Comparison of ENCODE assay signal across 22 cellular contexts in the genomic region with DNA sequence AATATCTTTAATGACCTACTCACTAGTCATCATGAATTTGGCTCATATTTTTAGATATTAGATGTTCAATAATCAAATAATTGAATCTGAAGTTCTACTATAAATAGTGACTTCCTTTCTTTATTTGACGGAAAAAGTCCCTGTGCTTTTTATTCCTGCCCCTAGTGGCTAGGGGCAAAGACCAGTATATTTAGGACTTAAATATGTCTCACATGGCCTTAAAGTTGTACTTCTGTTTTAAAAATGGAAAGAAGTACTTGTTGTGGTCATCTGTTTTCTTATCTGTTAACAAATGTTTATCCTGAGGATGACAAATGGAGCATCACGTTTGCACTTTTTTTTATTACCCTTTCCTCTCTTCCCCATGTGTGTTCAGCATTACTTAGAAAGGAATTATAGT.
DNase-seq lines count a peak whose midpoint lies in the region; ATAC-seq, FAIRE-seq and TF ChIP-seq lines count a peak whose summit lies in the region.
"Had no signal": no experiment of that assay in that cellular context is flagged by ENCODE, and none has a peak within 500 bp of the region (broad histone marks: within the 10 kb centered on the region; RNA-seq: fewer than 3 reads in every experiment).

No MANE protein-coding gene starts in this region.

- DNase-seq in A673 (ENCODE audit: low spot score): no peak
- DNase-seq in GM12891 (ENCODE audit: insufficient read length, low spot score): no peak
- DNase-seq in OCI-M1 (lab: John Stamatoyannopoulos, UW): peak; percentile 85
- no peak for DNase-seq in activated naive CD4-positive, alpha-beta T cell (lab: John Stamatoyannopoulos, UW)
- no peak for DNase-seq in kidney glomerular epithelial cell (lab: John Stamatoyannopoulos, UW)
- no peak for DNase-seq in stimulated activated naive CD8-positive, alpha-beta T cell treated with anti-CD3 and anti-CD28 coated beads, Interleukin-15, amount 100 ng/mL, for 72 hours
- DNase-seq: activated CD8-positive, alpha-beta T cell treated with anti-CD3 and anti-CD28 coated beads, Interleukin-2, amount 10 ng/mL, durations not matched to agents 7 days and 5 days; activated T-cell treated with anti-CD3 and anti-CD28 coated beads, Interleukin-2, amount 50 U/mL, for 48 hours; brain microvascular endothelial cell; EL; head of caudate nucleus; NCI-H524 treated with DMSO at 0.1 percent for 48 hours; retina; stimulated activated naive CD4-positive, alpha-beta T cell; SW 1271 had no signal

- H3K4me3 Mint-ChIP-seq in stimulated activated naive CD8-positive, alpha-beta T cell treated with anti-CD3 and anti-CD28 coated beads, Interleukin-15, amount 100 ng/mL, for 72 hours: no peak overlapping the region
- H3K4me3 Mint-ChIP-seq: activated CD8-positive, alpha-beta T cell treated with anti-CD3 and anti-CD28 coated beads, Interleukin-2, amount 10 ng/mL, durations not matched to agents 7 days and 5 days; nephron had no signal

- H3K27ac ChIP-seq in A673 (ENCODE audit: low read depth, low read length, poor library complexity, severe bottlenecking): peak overlapping the region; percentile 17
- H3K27ac ChIP-seq: brain microvascular endothelial cell, tibial nerve had no signal

- BruUV-seq in A673 (replicated peaks; lab: Mats Ljungman, UMichigan): no TSS peak

- H3K4me1 ChIP-seq in A673 (ENCODE audit: insufficient read depth, low read length, poor library complexity, severe bottlenecking): peaks cover 90% of the 10 kb centered on the region
- H3K4me1 ChIP-seq: tibial nerve had no signal

- no peak overlapping the region for H3K4me3 ChIP-seq in A673 (ENCODE audit: low read depth, low read length, poor library complexity, severe bottlenecking)
- H3K4me3 ChIP-seq: tibial nerve had no signal

- CTCF ChIA-PET in A673 (lab: Charles Lee): no interaction called here

- intact Hi-C loops in A673 (cut with micrococcal nuclease; ENCODE audit: unreplicated experiment): loop anchor here (5.0 to 10.0 kb wide), 2 partner anchors 36 to 308 kb away; no protein-coding TSS in a partner anchor

- H3K27me3 Mint-ChIP-seq in stimulated activated naive CD8-positive, alpha-beta T cell treated with anti-CD3 and anti-CD28 coated beads, Interleukin-15, amount 100 ng/mL, for 72 hours: no peaks in the 10 kb centered on the region
- H3K27me3 Mint-ChIP-seq: IgD-negative memory B cell had no signal

- no peaks in the 10 kb centered on the region for H3K9me3 ChIP-seq in A673 (ENCODE audit: low read depth, low read length, poor library complexity, severe bottlenecking)
- H3K9me3 ChIP-seq: tibial nerve had no signal

- no peaks in the 10 kb centered on the region for H3K4me1 Mint-ChIP-seq in stimulated activated naive CD8-positive, alpha-beta T cell treated with anti-CD3 and anti-CD28 coated beads, Interleukin-15, amount 100 ng/mL, for 72 hours
- H3K4me1 Mint-ChIP-seq: nephron had no signal

- no peaks in the 10 kb centered on the region for H3K9me3 Mint-ChIP-seq in stimulated activated naive CD8-positive, alpha-beta T cell treated with anti-CD3 and anti-CD28 coated beads, Interleukin-15, amount 100 ng/mL, for 72 hours
- H3K9me3 Mint-ChIP-seq: activated naive CD4-positive, alpha-beta T cell treated with anti-CD3 and anti-CD28 coated beads, Interleukin-2, amount 50 U/mL, for 72 hours; IgD-negative memory B cell; nephron had no signal

- no peak overlapping the region for H3K27ac Mint-ChIP-seq in stimulated activated naive CD8-positive, alpha-beta T cell treated with anti-CD3 and anti-CD28 coated beads, Interleukin-15, amount 100 ng/mL, for 72 hours
- H3K27ac Mint-ChIP-seq: activated CD8-positive, alpha-beta T cell treated with anti-CD3 and anti-CD28 coated beads, Interleukin-2, amount 10 ng/mL, durations not matched to agents 7 days and 5 days; activated naive CD4-positive, alpha-beta T cell treated with anti-CD3 and anti-CD28 coated beads, Interleukin-2, amount 50 U/mL, for 72 hours; nephron had no signal

- H3K36me3 ChIP-seq in A673 (ENCODE audit: insufficient read depth, low read length, poor library complexity, severe bottlenecking): no peaks in the 10 kb centered on the region
- H3K36me3 ChIP-seq: brain microvascular endothelial cell, tibial nerve had no signal

- no peak for ATAC-seq in GM21619 (IDR thresholded peaks at IDR 0.05; ENCODE audit: unreplicated experiment)
- ATAC-seq in stimulated activated naive CD8-positive, alpha-beta T cell treated with anti-CD3 and anti-CD28 coated beads, Interleukin-15, amount 100 ng/mL, for 72 hours: no peak
- ATAC-seq: activated CD8-positive, alpha-beta T cell treated with anti-CD3 and anti-CD28 coated beads, Interleukin-2, amount 10 ng/mL, durations not matched to agents 7 days and 5 days; activated naive CD4-positive, alpha-beta T cell treated with anti-CD3 and anti-CD28 coated beads, Interleukin-2, amount 50 U/mL, for 72 hours; esophagus mucosa had no signal

- POLR2A ChIA-PET in A673 (lab: Charles Lee; ENCODE audit: low non-redundant PET): no interaction called here

- TF ChIP-seq CTCF in A673 (conservative IDR thresholded peaks at IDR 0.05; ENCODE audit: low read depth, low read length): peak; percentile 42; the same call in 1 of the 2 replicates

- H3K27me3 ChIP-seq in A673 (replicated peaks; ENCODE audit: insufficient read depth, low read depth, low read length, poor library complexity): no peaks in the 10 kb centered on the region
- H3K27me3 ChIP-seq: brain microvascular endothelial cell, tibial nerve had no signal

- FAIRE-seq in GM12891 (lab: Jason Lieb, UNC): peak; percentile 16
- peak; percentile 5 for FAIRE-seq in colon (lab: Jason Lieb, UNC)

- TF ChIP-seq POLR2A in GM12891 (IDR thresholded peaks at IDR 0.05; ENCODE audit: low read depth, low read length): no peak

TF ChIP-seq in GM12891, 5 proteins besides CTCF, POLR2A, EP300 and RAD21:
- TF ChIP-seq SPI1 (IDR thresholded peaks at IDR 0.05; ENCODE audit: low read depth, low read length) (no peak), TAF1 (IDR thresholded peaks at IDR 0.05; ENCODE audit: low read depth, low read length) (no peak), PAX5 (IDR thresholded peaks at IDR 0.05; ENCODE audit: insufficient read depth, low read length, severe bottlenecking) (no peak), POLR2AphosphoS5 (IDR thresholded peaks at IDR 0.05; ENCODE audit: low read depth, low read length) (no peak), POU2F2 (IDR thresholded peaks at IDR 0.05; ENCODE audit: low read depth, low read length) (no peak)
